ENCODE assay signal across 9 cellular contexts in genomic region chr7:82605247-82605864, GRCh38.
A peak's percentile ranks its signal among the peaks of the same experiment; 100 is the strongest.
DNase-seq lines count a peak whose midpoint lies in the region; ATAC-seq and TF ChIP-seq lines count a peak whose summit lies in the region.
"Had no signal": no experiment of that assay in that cellular context is flagged by ENCODE, and none has a peak within 500 bp of the region (broad histone marks: within the 10 kb centered on the region; RNA-seq: fewer than 3 reads in every experiment).

No MANE protein-coding gene starts in this region.

- H3K27ac Mint-ChIP-seq in activated CD4-positive, alpha-beta T cell treated with anti-CD3 and anti-CD28 coated beads, Interleukin-2, amount 10 ng/mL, durations not matched to agents 24 days and 14 days = no peak overlapping the region
- no peak overlapping the region for H3K27ac Mint-ChIP-seq in T-helper 17 cell
- H3K27ac Mint-ChIP-seq in CD4-positive, alpha-beta memory T cell = no peak overlapping the region
- H3K27ac Mint-ChIP-seq: CD4-positive, CD25-positive, alpha-beta regulatory T cell had no signal

- H3K9me3 ChIP-seq in T-helper 17 cell (ENCODE audit: control insufficient read depth, low read length, poor library complexity, severe bottlenecking) = no peaks in the 10 kb centered on the region
- no peaks in the 10 kb centered on the region for H3K9me3 ChIP-seq in CD4-positive, alpha-beta memory T cell (ENCODE audit: control insufficient read depth in 1 of 2, low read length in 2 of 2)

- H3K36me3 ChIP-seq in CD4-positive, alpha-beta memory T cell (ENCODE audit: insufficient read depth, low read length) = no peaks in the 10 kb centered on the region

- no peaks in the 10 kb centered on the region for H3K9me3 Mint-ChIP-seq in activated CD4-positive, alpha-beta T cell treated with anti-CD3 and anti-CD28 coated beads, Interleukin-2, amount 10 ng/mL, durations not matched to agents 24 days and 14 days
- H3K9me3 Mint-ChIP-seq in CD4-positive, alpha-beta memory T cell = peaks cover 0 to 5% (median 2%) of the 10 kb centered on the region in 8 donors

- CTCF ChIA-PET in CD4-positive, alpha-beta memory T cell (lab: Charles Lee; ENCODE audit: partially characterized antibody) = interaction anchor here (0.6 kb wide), 1 partner anchor 129 kb away, joined by 3 read pairs; no protein-coding TSS in a partner anchor

- H3K27me3 Mint-ChIP-seq in activated CD4-positive, alpha-beta T cell treated with anti-CD3 and anti-CD28 coated beads, Interleukin-2, amount 10 ng/mL, durations not matched to agents 24 days and 14 days = no peaks in the 10 kb centered on the region
- no peaks in the 10 kb centered on the region for H3K27me3 Mint-ChIP-seq in T-helper 17 cell
- H3K27me3 Mint-ChIP-seq in CD4-positive, alpha-beta memory T cell = no peaks in the 10 kb centered on the region
- H3K27me3 Mint-ChIP-seq: CD4-positive, CD25-positive, alpha-beta regulatory T cell had no signal

- H3K4me3 ChIP-seq in astrocyte of the spinal cord (ENCODE audit: low read depth, low read length) = no peak overlapping the region
- H3K4me3 ChIP-seq in CD4-positive, alpha-beta memory T cell (ENCODE audit: low read length in 2 of 2) = no peak overlapping the region

- H3K4me1 ChIP-seq in CD4-positive, alpha-beta memory T cell (ENCODE audit: insufficient read depth, low read length) = no peaks in the 10 kb centered on the region

- in situ Hi-C loops in astrocyte of the spinal cord (cut with HindIII; ENCODE audit: low sequenced_read_pairs) = no loop called here

- no peaks in the 10 kb centered on the region for H3K27me3 ChIP-seq in CD4-positive, alpha-beta memory T cell (ENCODE audit: insufficient read depth, low read length)

- POLR2A ChIA-PET in CD4-positive, alpha-beta memory T cell (lab: Charles Lee; ENCODE audit: partially characterized antibody) = no interaction called here

- no peaks in the 10 kb centered on the region for H3K4me1 Mint-ChIP-seq in activated CD4-positive, alpha-beta T cell treated with anti-CD3 and anti-CD28 coated beads, Interleukin-2, amount 10 ng/mL, durations not matched to agents 24 days and 14 days
- H3K4me1 Mint-ChIP-seq in T-helper 17 cell = no peaks in the 10 kb centered on the region
- no peaks in the 10 kb centered on the region for H3K4me1 Mint-ChIP-seq in CD4-positive, alpha-beta memory T cell
- H3K4me1 Mint-ChIP-seq: CD4-positive, CD25-positive, alpha-beta regulatory T cell had no signal

- DNase-seq in activated CD4-positive, alpha-beta T cell treated with anti-CD3 and anti-CD28 coated beads for 48 hours = peak; percentile 5
- no peak for DNase-seq in activated CD4-positive, alpha-beta T cell treated with anti-CD3 and anti-CD28 coated beads, Interleukin-2, amount 10 ng/mL, durations not matched to agents 24 days and 14 days
- DNase-seq in NCI-H345 (lab: John Stamatoyannopoulos, UW) (peak; percentile 72), astrocyte of the spinal cord (ENCODE audit: low read depth, low spot score) (peak; percentile 58), left lobe of liver (ENCODE audit: low spot score) (no peak), T-helper 17 cell (no peak)
- no peak for DNase-seq in CD4-positive, alpha-beta memory T cell

- no peak overlapping the region for H3K4me3 Mint-ChIP-seq in activated CD4-positive, alpha-beta T cell treated with anti-CD3 and anti-CD28 coated beads, Interleukin-2, amount 10 ng/mL, durations not matched to agents 24 days and 14 days
- no peak overlapping the region for H3K4me3 Mint-ChIP-seq in T-helper 17 cell
- H3K4me3 Mint-ChIP-seq in CD4-positive, alpha-beta memory T cell = no peak overlapping the region
- H3K4me3 Mint-ChIP-seq: CD4-positive, CD25-positive, alpha-beta regulatory T cell had no signal

- ATAC-seq in HG03039 (IDR thresholded peaks at IDR 0.05; ENCODE audit: unreplicated experiment) = peak; percentile 61
- peak; percentile 46 for ATAC-seq in left lobe of liver
- ATAC-seq in T-helper 17 cell = no peak

- no peak overlapping the region for H3K27ac ChIP-seq in CD4-positive, alpha-beta memory T cell (ENCODE audit: low read depth, low read length)

- intact Hi-C loops in activated CD4-positive, alpha-beta T cell treated with anti-CD3 and anti-CD28 coated beads, Interleukin-2, amount 10 ng/mL, durations not matched to agents 24 days and 14 days (cut with micrococcal nuclease) = loop anchor here (10.0 kb wide), 2 partner anchors 119 to 561 kb away; no protein-coding TSS in a partner anchor
- intact Hi-C loops in CD4-positive, alpha-beta memory T cell (cut with micrococcal nuclease) = no loop called here

- no peaks in the 10 kb centered on the region for H3K36me3 Mint-ChIP-seq in activated CD4-positive, alpha-beta T cell treated with anti-CD3 and anti-CD28 coated beads, Interleukin-2, amount 10 ng/mL, durations not matched to agents 24 days and 14 days (ENCODE audit: low read depth)
- no peaks in the 10 kb centered on the region for H3K36me3 Mint-ChIP-seq in T-helper 17 cell (ENCODE audit: low read depth)
- H3K36me3 Mint-ChIP-seq in CD4-positive, alpha-beta memory T cell = no peaks in the 10 kb centered on the region
- H3K36me3 Mint-ChIP-seq: CD4-positive, CD25-positive, alpha-beta regulatory T cell had no signal

- TF ChIP-seq CTCF in astrocyte of the spinal cord (IDR thresholded peaks at IDR 0.05; ENCODE audit: low read depth, low read length) = peak; percentile 67

Comparison
In these comparisons a context has a peak if more than half of its experiments do, and no peak if none do; other contexts are left out.
1. DNase-seq: peak in activated CD4-positive, alpha-beta T cell treated with anti-CD3 and anti-CD28 coated beads for 48 hours (single experiment), NCI-H345 (single experiment) and astrocyte of the spinal cord (single experiment); none in activated CD4-positive, alpha-beta T cell treated with anti-CD3 and anti-CD28 coated beads, Interleukin-2, amount 10 ng/mL, durations not matched to agents 24 days and 14 days (single experiment), left lobe of liver (single experiment), T-helper 17 cell (0 of 3) and CD4-positive, alpha-beta memory T cell (0 of 5).